9 cellular contexts compared by ENCODE assay signal in the genomic region with DNA sequence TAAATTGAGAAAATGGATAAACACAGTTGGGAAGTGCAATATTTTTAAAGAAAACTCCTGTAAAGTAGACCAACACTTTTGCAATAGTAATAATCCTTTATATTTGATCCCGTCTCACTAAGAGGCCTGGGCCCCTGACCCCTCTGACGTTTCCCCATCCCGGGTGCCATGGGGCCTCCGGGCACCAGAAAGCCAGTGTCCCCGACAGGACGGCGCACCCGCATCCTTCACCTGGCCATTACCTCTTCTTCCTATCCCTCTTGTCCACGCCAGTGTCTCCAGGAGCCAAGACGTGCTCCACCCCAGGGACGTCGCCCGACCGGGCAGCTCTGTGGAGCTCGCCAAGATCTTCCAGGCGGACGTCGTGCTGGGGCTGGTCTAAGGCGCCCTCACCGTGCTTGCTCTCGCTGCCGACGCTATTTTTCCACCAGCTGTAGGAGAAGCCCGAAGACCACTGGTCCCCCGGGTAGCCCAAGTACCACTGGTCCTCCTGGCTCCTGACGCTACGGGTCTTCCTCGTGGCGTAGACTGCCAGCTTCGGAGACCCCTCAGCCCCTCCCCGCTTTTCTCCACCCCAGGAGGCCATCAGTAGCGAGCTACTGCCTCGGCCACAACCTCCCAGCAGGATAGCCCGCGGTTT. TPM values are rescaled to one million over a fixed set of nuclear protein-coding genes. Genes with fewer than 3 reads are reported as not detected.
DNase-seq lines count a peak whose midpoint lies in the region; ATAC-seq and TF ChIP-seq lines count a peak whose summit lies in the region.
"Not testable (repeated sequence)": the region's sequence is repeated elsewhere in the genome, so short reads cannot be mapped to it uniquely, and the experiment has no call there.
"Had no signal": no experiment of that assay in that cellular context is flagged by ENCODE, and none has a peak within 500 bp of the region (broad histone marks: within the 10 kb centered on the region; RNA-seq: fewer than 3 reads in every experiment).

No MANE protein-coding gene starts in this region.

- not testable (repeated sequence) for H3K36me3 Mint-ChIP-seq in activated naive CD4-positive, alpha-beta T cell treated with anti-CD3 and anti-CD28 coated beads, Interleukin-2, amount 50 U/mL, for 24 hours

- not testable (repeated sequence) for TF ChIP-seq CTCF in RWPE2 (IDR thresholded peaks at IDR 0.05; ENCODE audit: poor library complexity, severe bottlenecking); epithelial cell of proximal tubule (conservative IDR thresholded peaks at IDR 0.05; ENCODE audit: low read depth, low read length); left lung (IDR thresholded peaks at IDR 0.05); gastrocnemius medialis (IDR thresholded peaks at IDR 0.05 in 4 of 5, conservative IDR thresholded peaks at IDR 0.05 in 1 of 5); uterus (IDR thresholded peaks at IDR 0.05)

- H3K27me3 ChIP-seq in RWPE2 (ENCODE audit: insufficient read depth, poor library complexity, severe bottlenecking); left lung; gastrocnemius medialis; uterus: not testable (repeated sequence)

- peak overlapping the region; percentile 88 for H3K4me3 Mint-ChIP-seq in activated naive CD4-positive, alpha-beta T cell treated with anti-CD3 and anti-CD28 coated beads, Interleukin-2, amount 50 U/mL, for 24 hours

- peak overlapping the region; percentile 86 for H3K27ac Mint-ChIP-seq in activated naive CD4-positive, alpha-beta T cell treated with anti-CD3 and anti-CD28 coated beads, Interleukin-2, amount 50 U/mL, for 24 hours

- in situ Hi-C loops in gastrocnemius medialis (cut with MboI; ENCODE audit: low sequenced_read_pairs in 4 of 4): not testable (repeated sequence)

- H3K4me3 ChIP-seq in RWPE2 (ENCODE audit: severe bottlenecking): peak overlapping the region; percentile 35
- H3K4me3 ChIP-seq in epithelial cell of proximal tubule (ENCODE audit: low read depth, low read length): peak overlapping the region; percentile 49
- peak overlapping the region in 1 of 2 donors; percentile 44 for H3K4me3 ChIP-seq in left lung
- peak overlapping the region; percentile 34 to 60 (median 56) for H3K4me3 ChIP-seq in gastrocnemius medialis
- H3K4me3 ChIP-seq in uterus: peak overlapping the region; percentile 27 to 30

- not testable (repeated sequence) for H3K27me3 Mint-ChIP-seq in activated naive CD4-positive, alpha-beta T cell treated with anti-CD3 and anti-CD28 coated beads, Interleukin-2, amount 50 U/mL, for 24 hours

- H3K27ac ChIP-seq in RWPE2 (ENCODE audit: poor library complexity, severe bottlenecking): not testable (repeated sequence)
- H3K27ac ChIP-seq in left lung (peak overlapping the region in 1 of 2 donors; percentile 61), gastrocnemius medialis (peak overlapping the region; percentile 58 to 85 (median 73)), uterus (peak overlapping the region in 1 of 2 donors; percentile 55)

- not testable (repeated sequence) for TF ChIP-seq POLR2A in gastrocnemius medialis (IDR thresholded peaks at IDR 0.05); uterus (IDR thresholded peaks at IDR 0.05)

- H3K4me1 Mint-ChIP-seq in activated naive CD4-positive, alpha-beta T cell treated with anti-CD3 and anti-CD28 coated beads, Interleukin-2, amount 50 U/mL, for 24 hours: peaks cover 17% of the 10 kb centered on the region

- intact Hi-C loops in left lung (cut with DNase I); gastrocnemius medialis (cut with DNase I; ENCODE audit: low total_unique reads); uterus (cut with DNase I; ENCODE audit: low total_unique reads): not testable (repeated sequence)

- H3K36me3 ChIP-seq in RWPE2 (ENCODE audit: low read depth); left lung; gastrocnemius medialis; uterus: not testable (repeated sequence)

- H3K9me3 Mint-ChIP-seq in activated naive CD4-positive, alpha-beta T cell treated with anti-CD3 and anti-CD28 coated beads, Interleukin-2, amount 50 U/mL, for 24 hours: not testable (repeated sequence)

- H3K9me3 ChIP-seq in RWPE2 (ENCODE audit: severe bottlenecking); left lung; gastrocnemius medialis; uterus: not testable (repeated sequence)

- ATAC-seq in HG02588 (IDR thresholded peaks at IDR 0.05; ENCODE audit: unreplicated experiment): peak; percentile 11
- ATAC-seq in RWPE2 (ENCODE audit: low read depth): peak; percentile 63
- ATAC-seq in left lung: peak; percentile 66
- peak; percentile 61 to 83 for ATAC-seq in gastrocnemius medialis

- DNase-seq in ELF-1 (ENCODE audit: low read depth, low spot score) (peak; percentile 23), uterus (peak in 1 of 2 donors; percentile 28)
- DNase-seq in RWPE2 (ENCODE audit: low spot score); epithelial cell of proximal tubule (ENCODE audit: low read depth); left lung; gastrocnemius medialis: not testable (repeated sequence)

- H3K4me1 ChIP-seq in RWPE2 (ENCODE audit: insufficient read depth, poor library complexity, severe bottlenecking); left lung; gastrocnemius medialis; uterus: not testable (repeated sequence)

RNA-seq across cellular contexts. Expression of a gene that starts 19.2 kb away (rescaled TPM):
- total RNA-seq in epithelial cell of proximal tubule: not detected in 2 replicates
- total RNA-seq in left lung: not detected
- total RNA-seq in gastrocnemius medialis: not detected
- total RNA-seq in uterus: not detected
- total RNA-seq: SJSA1 had no signal

RNA-seq across cellular contexts. Expression of a gene that starts 57.1 kb away (rescaled TPM):
- total RNA-seq in epithelial cell of proximal tubule (6.0 and 8.5 TPM in 2 replicates), left lung (1 to 10 TPM; 2.2 to 2.6 TPM), gastrocnemius medialis (10 to 100 TPM in 1 of 4 donors, 1 to 10 TPM in 3; 2.3 to 10.7 (median 4.8) TPM), uterus (10 to 100 TPM in 2 of 4 donors, 1 to 10 TPM in 2; 1.5 to 17.6 (median 9.8) TPM)

Comparison
In these comparisons a context has a peak if more than half of its experiments do, and no peak if none do; other contexts are left out.
1. ATAC-seq: peak in every context shown above with its lines; median percentile 72 in gastrocnemius medialis; 66 in left lung; 63 in RWPE2; 11 in HG02588.